ENCODE assay signal across 8 cellular contexts in the genomic region with DNA sequence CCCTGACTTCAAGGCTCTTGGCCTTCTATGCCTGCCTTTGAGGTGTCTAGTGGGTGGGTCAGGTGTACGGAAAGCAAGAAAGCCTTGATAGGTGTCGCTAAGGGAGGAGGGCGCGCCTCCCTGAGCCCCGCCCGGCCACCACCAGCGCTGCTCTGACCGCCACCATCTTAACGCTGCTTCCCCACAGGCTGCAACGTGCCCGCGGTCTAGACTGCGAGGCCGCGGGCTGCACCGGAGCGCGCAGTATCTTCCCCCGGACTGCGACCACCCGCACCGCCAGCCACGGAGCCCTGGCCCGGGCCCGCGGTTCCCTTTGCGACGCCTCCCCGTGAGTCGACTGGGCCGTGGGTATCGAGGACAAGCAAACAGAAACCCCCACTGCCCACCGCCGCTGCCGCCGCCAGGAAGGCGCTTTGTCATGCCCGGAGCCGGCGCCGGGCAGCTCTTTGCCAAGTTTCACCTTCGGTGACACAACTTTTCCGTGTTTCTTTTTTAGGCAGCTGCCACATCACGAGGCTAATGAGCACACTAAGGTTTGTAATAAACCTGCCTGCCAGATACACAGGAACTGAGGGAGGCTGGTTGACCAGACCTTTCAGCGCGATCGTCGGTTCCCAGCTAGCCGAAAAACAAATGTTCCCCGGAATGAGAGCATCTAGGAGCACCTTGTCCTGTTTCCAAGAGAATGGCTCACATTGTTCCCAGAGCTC.
DNase-seq lines count a peak whose midpoint lies in the region; ATAC-seq, FAIRE-seq and TF ChIP-seq lines count a peak whose summit lies in the region.

No MANE protein-coding gene starts in this region.

- H3K4me2 ChIP-seq in OCI-LY1 (ENCODE audit: low read length) = no peak overlapping the region

- no peaks in the 10 kb centered on the region for H3K9me3 ChIP-seq in OCI-LY1 (ENCODE audit: low read length)

- H3K4me3 Mint-ChIP-seq in stimulated activated effector memory CD8-positive, alpha-beta T cell treated with anti-CD3 and anti-CD28 coated beads, Interleukin-12 subunit alpha, Interleukin-12 subunit beta, amount 100 ng/mL, for 72 hours = no peak overlapping the region

- H4K20me1 ChIP-seq in OCI-LY1 (ENCODE audit: insufficient read depth, low read length) = no peaks in the 10 kb centered on the region

- H3K27ac Mint-ChIP-seq in stimulated activated effector memory CD8-positive, alpha-beta T cell treated with anti-CD3 and anti-CD28 coated beads, Interleukin-12 subunit alpha, Interleukin-12 subunit beta, amount 100 ng/mL, for 72 hours = no peak overlapping the region

- no peak overlapping the region for H2AFZ ChIP-seq in OCI-LY1 (ENCODE audit: low read length)

- no peaks in the 10 kb centered on the region for H3K36me3 ChIP-seq in OCI-LY1 (ENCODE audit: insufficient read depth, low read length)
- no peaks in the 10 kb centered on the region for H3K36me3 ChIP-seq in rectal smooth muscle tissue (ENCODE audit: control insufficient read depth, insufficient read depth, low read length)

- H3K9me2 ChIP-seq in OCI-LY1 (ENCODE audit: low read depth, low read length) = no peaks in the 10 kb centered on the region

- H3K9me3 Mint-ChIP-seq in stimulated activated effector memory CD8-positive, alpha-beta T cell treated with anti-CD3 and anti-CD28 coated beads, Interleukin-12 subunit alpha, Interleukin-12 subunit beta, amount 100 ng/mL, for 72 hours = no peaks in the 10 kb centered on the region

- H3K9ac ChIP-seq in OCI-LY1 (ENCODE audit: low read length) (no peak overlapping the region), rectal smooth muscle tissue (ENCODE audit: low read length) (no peak overlapping the region)

- DNase-seq in GM12892 (ENCODE audit: insufficient read length) = no peak
- DNase-seq in left cardiac atrium = peak; percentile 28
- no peak for DNase-seq in stimulated activated effector memory CD8-positive, alpha-beta T cell treated with anti-CD3 and anti-CD28 coated beads, Interleukin-12 subunit alpha, Interleukin-12 subunit beta, amount 100 ng/mL, for 72 hours (ENCODE audit: low spot score in 2 of 2)
- DNase-seq in HUDEP-2 (lab: John Stamatoyannopoulos, UW; ENCODE audit: unreplicated experiment in 76 of 76) = no peak
- DNase-seq in stimulated activated CD4-positive, alpha-beta T cell treated with anti-CD3 and anti-CD28 coated beads, Interleukin-15, amount 100 ng/mL, for 24 hours = no peak
- no peak for DNase-seq in GM13976 (ENCODE audit: low spot score)

- H3F3A ChIP-seq in OCI-LY1 (ENCODE audit: insufficient read depth, low read length) = no peaks in the 10 kb centered on the region

- intact Hi-C loops in left cardiac atrium (cut with DNase I) = no loop called here

- H3K27me3 ChIP-seq in OCI-LY1 (ENCODE audit: insufficient read depth, low read length) (no peaks in the 10 kb centered on the region), rectal smooth muscle tissue (ENCODE audit: control insufficient read depth, insufficient read depth, low read length) (peaks cover 5% of the 10 kb centered on the region)

- H3K4me1 ChIP-seq in OCI-LY1 (ENCODE audit: insufficient read depth, low read length, severe bottlenecking) = no peaks in the 10 kb centered on the region
- H3K4me1 ChIP-seq in rectal smooth muscle tissue (ENCODE audit: control insufficient read depth, insufficient read depth, low read length) = no peaks in the 10 kb centered on the region

- no peaks in the 10 kb centered on the region for H3K36me3 Mint-ChIP-seq in stimulated activated effector memory CD8-positive, alpha-beta T cell treated with anti-CD3 and anti-CD28 coated beads, Interleukin-12 subunit alpha, Interleukin-12 subunit beta, amount 100 ng/mL, for 72 hours

- FAIRE-seq in GM12892 (lab: Jason Lieb, UNC) = peak; percentile 5

- no peaks in the 10 kb centered on the region for H3K4me1 Mint-ChIP-seq in stimulated activated effector memory CD8-positive, alpha-beta T cell treated with anti-CD3 and anti-CD28 coated beads, Interleukin-12 subunit alpha, Interleukin-12 subunit beta, amount 100 ng/mL, for 72 hours

- TF ChIP-seq CTCF in OCI-LY1 (IDR thresholded peaks at IDR 0.05; ENCODE audit: low read length) = no peak
- TF ChIP-seq CTCF in GM13976 (IDR thresholded peaks at IDR 0.05; ENCODE audit: borderline replicate concordance, control extremely low read depth, extremely low read depth, insufficient read depth, missing control alignments) = no peak

- ATAC-seq in left cardiac atrium = peak; percentile 23 to 55
- no peak for ATAC-seq in stimulated activated effector memory CD8-positive, alpha-beta T cell treated with anti-CD3 and anti-CD28 coated beads, Interleukin-12 subunit alpha, Interleukin-12 subunit beta, amount 100 ng/mL, for 72 hours

- H3K79me2 ChIP-seq in OCI-LY1 (ENCODE audit: insufficient read depth, low read length) = no peaks in the 10 kb centered on the region

- TF ChIP-seq POLR2A in GM12892 (IDR thresholded peaks at IDR 0.05; ENCODE audit: low read depth, low read length) = no peak

- H3K4me3 ChIP-seq in OCI-LY1 (ENCODE audit: low read depth, low read length, poor library complexity, severe bottlenecking) (peak overlapping the region; percentile 34), rectal smooth muscle tissue (ENCODE audit: low read length) (peak overlapping the region; percentile 35)

- in situ Hi-C loops in GM13976 (cut with MboI; ENCODE audit: low sequenced_read_pairs, unreplicated experiment) = no loop called here

- H3K27ac ChIP-seq in OCI-LY1 (ENCODE audit: low read depth, low read length, poor library complexity, severe bottlenecking) (no peak overlapping the region), rectal smooth muscle tissue (ENCODE audit: low read depth, low read length) (no peak overlapping the region)
